Comparison of ENCODE assay signal across 16 cellular contexts in genomic region chr13:94233831-94234230, GRCh38.
DNase-seq lines count a peak whose midpoint lies in the region; ATAC-seq and TF ChIP-seq lines count a peak whose summit lies in the region.
"Had no signal": no experiment of that assay in that cellular context is flagged by ENCODE, and none has a peak within 500 bp of the region (broad histone marks: within the 10 kb centered on the region; RNA-seq: fewer than 3 reads in every experiment).

No MANE protein-coding gene starts in this region.

- DNase-seq in HCEC 1CT = peak; percentile 24
- no peak for DNase-seq in epithelial cell of prostate (ENCODE audit: low read depth, low spot score)
- no peak for DNase-seq in osteocyte (ENCODE audit: extremely low spot score, unreplicated experiment)
- DNase-seq in NCI-H1436 treated with DMSO at 0.1 percent for 48 hours (lab: John Stamatoyannopoulos, UW) = no peak
- no peak for DNase-seq in WTC11 (ENCODE audit: low spot score)
- no peak for DNase-seq in activated T-cell treated with anti-CD3 and anti-CD28 coated beads, Interleukin-2, amount 50 U/mL, for 48 hours
- DNase-seq: AML-193, COR-L47, DMS153, H7, KBM-7, NCI-H2081 treated with DMSO at 0.1 percent for 48 hours, NCI-H524, Right ventricle myocardium superior had no signal

- POLR2A ChIA-PET in WTC11 (lab: Charles Lee) = no interaction called here

- peak; percentile 44 for ATAC-seq in SK-N-SH treated with all-trans-retinoic acid at 6 μM for 48 hours
- no peak for ATAC-seq in HG02759 (IDR thresholded peaks at IDR 0.05; ENCODE audit: unreplicated experiment)
- no peak for ATAC-seq in WTC11

- CTCF ChIA-PET in WTC11 (lab: Charles Lee) = no interaction called here

- H3K27ac Mint-ChIP-seq in osteocyte (ENCODE audit: unreplicated experiment) (peak overlapping the region; percentile 95), WTC11 (no peak overlapping the region)

- peaks cover 7% of the 10 kb centered on the region for H3K9me3 Mint-ChIP-seq in osteocyte (ENCODE audit: unreplicated experiment)
- no peaks in the 10 kb centered on the region for H3K9me3 Mint-ChIP-seq in WTC11

- no peaks in the 10 kb centered on the region for H3K27me3 Mint-ChIP-seq in osteocyte (ENCODE audit: unreplicated experiment)
- H3K27me3 Mint-ChIP-seq in WTC11 (ENCODE audit: low read depth) = no peaks in the 10 kb centered on the region

- H3K27ac ChIP-seq in epithelial cell of prostate = peak overlapping the region; percentile 5

- H3K4me3 Mint-ChIP-seq in osteocyte (ENCODE audit: unreplicated experiment) (no peak overlapping the region), WTC11 (no peak overlapping the region)

- TF ChIP-seq CTCF in osteocyte (IDR thresholded peaks at IDR 0.05) (no peak), WTC11 (IDR thresholded peaks at IDR 0.05) (no peak)

- peaks cover 77% of the 10 kb centered on the region for H3K4me1 Mint-ChIP-seq in osteocyte (ENCODE audit: unreplicated experiment)
- H3K4me1 Mint-ChIP-seq in WTC11 = peaks cover 16% of the 10 kb centered on the region

- H3K36me3 Mint-ChIP-seq in osteocyte (ENCODE audit: unreplicated experiment) (peaks cover 7% of the 10 kb centered on the region), WTC11 (no peaks in the 10 kb centered on the region)

TF ChIP-seq in SK-N-SH treated with all-trans-retinoic acid at 6 μM for 48 hours, 23 proteins besides CTCF, POLR2A, EP300 and RAD21:
- TF ChIP-seq TSHZ2 (CRISPR knock-in tag; IDR thresholded peaks at IDR 0.05) (no peak), ISL1 (CRISPR knock-in tag; IDR thresholded peaks at IDR 0.05) (no peak), PPARA (CRISPR knock-in tag; IDR thresholded peaks at IDR 0.05; ENCODE audit: borderline replicate concordance) (no peak), PATZ1 (CRISPR knock-in tag; IDR thresholded peaks at IDR 0.05; ENCODE audit: borderline replicate concordance) (no peak), ZNF8 (CRISPR knock-in tag; IDR thresholded peaks at IDR 0.05) (no peak), TCF4 (CRISPR knock-in tag; IDR thresholded peaks at IDR 0.05; ENCODE audit: borderline replicate concordance) (no peak)
TF ChIP-seq in SK-N-SH treated with all-trans-retinoic acid at 6 μM for 48 hours: peak in this region for 0.

TF ChIP-seq in WTC11, 78 proteins besides CTCF, POLR2A, EP300 and RAD21:
- TF ChIP-seq ARID4B (CRISPR knock-in tag; IDR thresholded peaks at IDR 0.05; ENCODE audit: borderline replicate concordance) (no peak), ATF1 (CRISPR knock-in tag; IDR thresholded peaks at IDR 0.05) (no peak), IRF1 (CRISPR knock-in tag; IDR thresholded peaks at IDR 0.05) (no peak), TEAD4 (CRISPR knock-in tag; IDR thresholded peaks at IDR 0.05) (no peak), ATF6 (CRISPR knock-in tag; IDR thresholded peaks at IDR 0.05) (no peak), ZNF423 (CRISPR knock-in tag; IDR thresholded peaks at IDR 0.05) (no peak), PREB (CRISPR knock-in tag; IDR thresholded peaks at IDR 0.05; ENCODE audit: borderline replicate concordance) (no peak), ZMAT4 (CRISPR knock-in tag; IDR thresholded peaks at IDR 0.05) (no peak), ZNF219 (CRISPR knock-in tag; IDR thresholded peaks at IDR 0.05; ENCODE audit: borderline replicate concordance) (no peak), SMAD4 (CRISPR knock-in tag; IDR thresholded peaks at IDR 0.05) (no peak)
